Comparison of ENCODE assay signal across 11 cellular contexts in the genomic region with DNA sequence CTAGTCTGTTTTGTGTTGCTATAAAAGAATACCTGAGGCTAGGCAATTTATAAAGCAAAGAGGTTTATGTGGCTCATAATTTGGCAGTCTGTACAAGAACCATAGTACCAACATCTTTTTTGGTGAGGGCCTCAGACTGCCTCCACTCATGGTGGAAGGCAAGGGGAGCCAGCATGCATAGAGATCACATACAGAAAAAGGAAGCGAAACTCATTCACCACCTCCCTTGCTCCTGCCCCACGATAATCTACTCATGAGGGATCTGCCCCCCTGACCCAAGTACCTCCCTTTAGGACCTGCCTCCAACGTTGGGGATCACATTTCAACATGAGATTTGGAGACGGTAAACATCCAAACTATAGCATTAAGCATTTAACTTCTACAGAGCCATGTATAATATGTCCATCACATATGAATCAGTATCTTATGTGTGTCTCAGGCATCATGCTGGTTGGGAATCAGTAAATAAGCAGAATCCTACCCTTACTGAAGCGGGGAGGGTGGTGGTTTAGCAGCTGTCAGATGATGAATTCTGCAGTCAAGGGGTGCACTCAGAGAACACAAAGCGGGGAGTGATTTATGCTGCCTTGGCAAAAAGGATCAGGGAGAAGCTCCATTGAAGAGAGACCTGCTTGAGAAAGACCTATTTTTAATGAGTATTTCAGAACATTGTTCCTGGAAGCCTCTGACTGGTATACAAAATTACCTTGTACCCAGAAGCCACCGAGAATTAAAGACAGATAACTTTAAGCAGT. TPM values are rescaled to one million over a fixed set of nuclear protein-coding genes. Genes with fewer than 3 reads are reported as not detected.
DNase-seq lines count a peak whose midpoint lies in the region; ATAC-seq and TF ChIP-seq lines count a peak whose summit lies in the region.
"Had no signal": no experiment of that assay in that cellular context is flagged by ENCODE, and none has a peak within 500 bp of the region (broad histone marks: within the 10 kb centered on the region; RNA-seq: fewer than 3 reads in every experiment).

No MANE protein-coding gene starts in this region.

- no peaks in the 10 kb centered on the region for H3K27me3 Mint-ChIP-seq in neural progenitor cell (ENCODE audit: insufficient read depth, low read depth)

- H3K4me1 ChIP-seq in HEK293 (ENCODE audit: control insufficient read depth, insufficient read depth, low read length), result no peaks in the 10 kb centered on the region
- H3K4me1 ChIP-seq in Peyer's patch, result no peaks in the 10 kb centered on the region
- no peaks in the 10 kb centered on the region for H3K4me1 ChIP-seq in neural progenitor cell

- H3K36me3 ChIP-seq in HEK293 (ENCODE audit: control insufficient read depth in 2 of 2, insufficient read depth in 1 of 2, low read length in 2 of 2) (peaks cover 68 to 97% of the 10 kb centered on the region in 2 experiments), Peyer's patch (peaks cover 0 to 100% (median 0%) of the 10 kb centered on the region in 3 donors), neural progenitor cell (no peaks in the 10 kb centered on the region)

- no peak overlapping the region for H3K4me3 Mint-ChIP-seq in neural progenitor cell

- H3K4me3 ChIP-seq in HEK293 (ENCODE audit: low read depth, low read length) (no peak overlapping the region), Peyer's patch (no peak overlapping the region), neural progenitor cell (no peak overlapping the region)
- H3K4me3 ChIP-seq: vagina had no signal

- H3K9me3 Mint-ChIP-seq in neural progenitor cell, result no peaks in the 10 kb centered on the region

- no peaks in the 10 kb centered on the region for H3K79me2 ChIP-seq in neural progenitor cell (ENCODE audit: low read depth)

- CTCF ChIA-PET in HEK293 (lab: Yijun Ruan, JAX), result interaction anchor here (0.6 to 1.1 kb wide), 3 partner anchors 8 to 30 kb away, joined by 3 to 4 read pairs (median 3); no protein-coding TSS in a partner anchor

- H4K20me1 ChIP-seq in neural progenitor cell (ENCODE audit: low read depth), result peaks cover 3% of the 10 kb centered on the region

- H2AFZ ChIP-seq in neural progenitor cell (replicated peaks), result no peak overlapping the region

- TF ChIP-seq CTCF in HEK293 (tag by site-specific recombination; IDR thresholded peaks at IDR 0.05), result no peak
- TF ChIP-seq CTCF in Peyer's patch (IDR thresholded peaks at IDR 0.05), result no peak
- no peak for TF ChIP-seq CTCF in neural progenitor cell (IDR thresholded peaks at IDR 0.05)

- DNase-seq in medulla oblongata (ENCODE audit: extremely low spot score), result peak; percentile 21
- DNase-seq in T-helper 1 cell, result no peak
- DNase-seq in C1 segment of cervical spinal cord (lab: John Stamatoyannopoulos, UW), result no peak
- DNase-seq in Peyer's patch, result no peak
- no peak for DNase-seq in neural progenitor cell (ENCODE audit: low spot score)
- DNase-seq: activated gamma-delta T cell treated with Interleukin-2 at 50 U/mL for 16 hours had no signal

- TF ChIP-seq POLR2A in Peyer's patch (IDR thresholded peaks at IDR 0.05), result no peak

- H3K27me3 ChIP-seq in Peyer's patch, result no peaks in the 10 kb centered on the region
- no peaks in the 10 kb centered on the region for H3K27me3 ChIP-seq in neural progenitor cell
- H3K27me3 ChIP-seq: vagina had no signal

- no peaks in the 10 kb centered on the region for H3K4me1 Mint-ChIP-seq in neural progenitor cell

- H3K9ac ChIP-seq in neural progenitor cell, result no peak overlapping the region

- peak; percentile 95 for ATAC-seq in GM18909 (IDR thresholded peaks at IDR 0.05; ENCODE audit: poor library complexity, unreplicated experiment)
- peak; percentile 83 for ATAC-seq in HG03558 (IDR thresholded peaks at IDR 0.05; ENCODE audit: extremely low read depth, unreplicated experiment)

- H3K27ac ChIP-seq in HEK293 (ENCODE audit: extremely low read depth, low read depth, low read length), result no peak overlapping the region
- no peak overlapping the region for H3K27ac ChIP-seq in Peyer's patch
- H3K27ac ChIP-seq in neural progenitor cell, result no peak overlapping the region
- H3K27ac ChIP-seq: vagina had no signal

- H3K4me2 ChIP-seq in neural progenitor cell, result no peak overlapping the region

- H3F3A ChIP-seq in neural progenitor cell (ENCODE audit: low read depth), result no peaks in the 10 kb centered on the region

- POLR2A ChIA-PET in HEK293 (lab: Yijun Ruan, JAX), result interaction anchor here (1.9 kb wide), 1 partner anchor 35 kb away, joined by 6 read pairs; a partner anchor contains a TSS

- H3K27ac Mint-ChIP-seq in neural progenitor cell, result no peak overlapping the region

- no peaks in the 10 kb centered on the region for H3K9me3 ChIP-seq in HEK293 (ENCODE audit: control insufficient read depth, insufficient read depth, low read depth, low read length)
- no peaks in the 10 kb centered on the region for H3K9me3 ChIP-seq in Peyer's patch
- H3K9me3 ChIP-seq in neural progenitor cell (ENCODE audit: low read depth), result no peaks in the 10 kb centered on the region
- H3K9me3 ChIP-seq: vagina had no signal

- H3K36me3 Mint-ChIP-seq in neural progenitor cell, result peaks cover 14% of the 10 kb centered on the region

TF ChIP-seq in HEK293, 187 proteins besides CTCF, POLR2A, EP300 and RAD21:
- TF ChIP-seq ZBTB17 (tag by site-specific recombination; IDR thresholded peaks at IDR 0.05) (0 out of 2 replicates have a peak, but pooled peaks have one; percentile 18), KLF9 (tag by site-specific recombination; IDR thresholded peaks at IDR 0.05; ENCODE audit: low read depth) (no peak)

RNA-seq across cellular contexts. Expression of a gene that starts 34.8 kb away (rescaled TPM):
- total RNA-seq in Peyer's patch, result 10 to 100 TPM; 24.3 to 45.0 (median 41.4) TPM
- total RNA-seq in neural progenitor cell (ENCODE audit: low replicate concordance), result 23.1 and 31.3 TPM in 2 replicates

RNA-seq across cellular contexts. Expression of a gene that starts 34.9 kb away (rescaled TPM):
- total RNA-seq in Peyer's patch (1 to 10 TPM; 1.2 to 4.5 (median 2.7) TPM), neural progenitor cell (ENCODE audit: low replicate concordance) (4.1 and 4.7 TPM in 2 replicates)

RNA-seq across cellular contexts. Expression of a gene that starts 51.0 kb away (rescaled TPM):
- total RNA-seq in Peyer's patch, result 10 to 100 TPM in 3 of 4 donors, 1 to 10 TPM in 1; 2.1 to 24.8 (median 13.5) TPM
- not detected in 2 replicates for total RNA-seq in neural progenitor cell (ENCODE audit: low replicate concordance)
- total RNA-seq: endothelial cell of umbilical vein had no signal
